Comparison of ENCODE assay signal across 1 cellular context in genomic region chr19:49766007-49766937, GRCh38.
A peak's percentile ranks its signal among the peaks of the same experiment; 100 is the strongest.
TF ChIP-seq lines count a peak whose summit lies in the region.

No MANE protein-coding gene starts in this region.

TF ChIP-seq in GM12878, 131 proteins besides CTCF, POLR2A, EP300 and RAD21 (continued from another document):
- TF ChIP-seq STAT3 (IDR thresholded peaks at IDR 0.05; ENCODE audit: low read depth, low read length): no peak
- no peak for TF ChIP-seq USF1 (IDR thresholded peaks at IDR 0.05; ENCODE audit: borderline replicate concordance, extremely low read length, insufficient read depth, low read depth, low read length)
- peak; percentile 85; the same call in 1 of the 2 replicates for TF ChIP-seq SMAD5 (IDR thresholded peaks at IDR 0.05; ENCODE audit: low read depth)
- TF ChIP-seq TCF7 (IDR thresholded peaks at IDR 0.05; ENCODE audit: borderline replicate concordance): no peak
- peak; percentile 57 for TF ChIP-seq E4F1 (IDR thresholded peaks at IDR 0.05; ENCODE audit: borderline replicate concordance, partially characterized antibody)
- no peak for TF ChIP-seq MYC (IDR thresholded peaks at IDR 0.05; ENCODE audit: insufficient read depth, insufficient read length, insufficient replicate concordance, low read length, severe bottlenecking)
- no peak for TF ChIP-seq ZNF687 (IDR thresholded peaks at IDR 0.05)
- no peak for TF ChIP-seq WRNIP1 (IDR thresholded peaks at IDR 0.05; ENCODE audit: borderline replicate concordance, low read depth, low read length)
- TF ChIP-seq LARP7 (IDR thresholded peaks at IDR 0.05): no peak
- TF ChIP-seq POU2F2 (IDR thresholded peaks at IDR 0.05; ENCODE audit: borderline replicate concordance, low read depth, low read length): no peak
